In genomic region chr2:42238644-42239288, GRCh38 we compare ENCODE assay signal across 8 cellular contexts.
DNase-seq lines count a peak whose midpoint lies in the region; ATAC-seq and TF ChIP-seq lines count a peak whose summit lies in the region.

No MANE protein-coding gene starts in this region.

- no peak overlapping the region for H3K4me3 Mint-ChIP-seq in HFFc6
- no peak overlapping the region for H3K4me3 Mint-ChIP-seq in activated T-cell treated with anti-CD3 and anti-CD28 coated beads, Interleukin-2, amount 50 U/mL, for 72 hours

- H3K9me3 Mint-ChIP-seq in HFFc6, result no peaks in the 10 kb centered on the region
- H3K9me3 Mint-ChIP-seq in activated T-cell treated with anti-CD3 and anti-CD28 coated beads, Interleukin-2, amount 50 U/mL, for 72 hours, result no peaks in the 10 kb centered on the region

- H3K27me3 Mint-ChIP-seq in HFFc6 (ENCODE audit: insufficient read depth), result no peaks in the 10 kb centered on the region
- no peaks in the 10 kb centered on the region for H3K27me3 Mint-ChIP-seq in activated T-cell treated with anti-CD3 and anti-CD28 coated beads, Interleukin-2, amount 50 U/mL, for 72 hours (ENCODE audit: low read depth)

- H3K4me1 Mint-ChIP-seq in HFFc6 (ENCODE audit: low read depth), result peaks cover 25% of the 10 kb centered on the region
- peaks cover 55% of the 10 kb centered on the region for H3K4me1 Mint-ChIP-seq in activated T-cell treated with anti-CD3 and anti-CD28 coated beads, Interleukin-2, amount 50 U/mL, for 72 hours (ENCODE audit: low read depth)

- DNase-seq in NCI-H2196 (lab: John Stamatoyannopoulos, UW; ENCODE audit: unreplicated experiment) (peak; percentile 35), NCI-H2196 treated with DMSO at 0.1 percent for 48 hours (lab: John Stamatoyannopoulos, UW; ENCODE audit: unreplicated experiment) (no peak), HFFc6 (peak; percentile 5), NCI-H82 treated with DMSO at 0.1 percent for 48 hours (lab: John Stamatoyannopoulos, UW; ENCODE audit: unreplicated experiment) (peak; percentile 26), left ventricle myocardium superior (peak; percentile 36)
- peak; percentile 47 to 55 for DNase-seq in activated T-cell treated with anti-CD3 and anti-CD28 coated beads, Interleukin-2, amount 50 U/mL, for 72 hours
- peak; percentile 36 to 41 for DNase-seq in stimulated activated CD4-positive, alpha-beta T cell treated with anti-CD3 and anti-CD28 coated beads, Interleukin-2, amount 100 ng/mL, for 24 hours

- 0 out of 2 replicates have a peak, but pooled peaks cover 4% of the 10 kb centered on the region for H3K36me3 Mint-ChIP-seq in HFFc6 (ENCODE audit: low read depth)
- no peaks in the 10 kb centered on the region for H3K36me3 Mint-ChIP-seq in activated T-cell treated with anti-CD3 and anti-CD28 coated beads, Interleukin-2, amount 50 U/mL, for 72 hours (ENCODE audit: insufficient read depth in 2 of 2)

- intact Hi-C loops in left ventricle myocardium superior (cut with micrococcal nuclease), result loop anchor here (5.0 kb wide), 1 partner anchor 141 kb away; no protein-coding TSS in a partner anchor

- H3K27ac Mint-ChIP-seq in HFFc6, result no peak overlapping the region
- no peak overlapping the region for H3K27ac Mint-ChIP-seq in activated T-cell treated with anti-CD3 and anti-CD28 coated beads, Interleukin-2, amount 50 U/mL, for 72 hours

- TF ChIP-seq CTCF in HFFc6 (IDR thresholded peaks at IDR 0.05), result peak; percentile 65

- ATAC-seq in activated T-cell treated with anti-CD3 and anti-CD28 coated beads, Interleukin-2, amount 50 U/mL, for 72 hours (replicated peaks in 1 of 2), result peak; percentile 84 to 95
- ATAC-seq in left ventricle myocardium superior (peak; percentile 92), HG03135 (IDR thresholded peaks at IDR 0.05; ENCODE audit: unreplicated experiment) (no peak)
